ENCODE assay signal across 19 cellular contexts in genomic region chr12:106027286-106027685, GRCh38.
DNase-seq lines count a peak whose midpoint lies in the region; ATAC-seq and TF ChIP-seq lines count a peak whose summit lies in the region.
"Had no signal": no experiment of that assay in that cellular context is flagged by ENCODE, and none has a peak within 500 bp of the region (broad histone marks: within the 10 kb centered on the region; RNA-seq: fewer than 3 reads in every experiment).

No MANE protein-coding gene starts in this region.

- H3K4me2 ChIP-seq in mesenchymal stem cell (ENCODE audit: low read length, poor library complexity, severe bottlenecking) (no peak overlapping the region), trophoblast cell (ENCODE audit: low read length) (no peak overlapping the region)
- H3K4me2 ChIP-seq: A549; BLaER1 treated with 17β-estradiol and CSF1 and Interleukin-3, amounts not matched to agents 10 nM and 100 nM had no signal

- H3K14ac ChIP-seq in mesenchymal stem cell (ENCODE audit: low read length in 2 of 2) (no peak overlapping the region), trophoblast cell (ENCODE audit: low read length) (peak overlapping the region; percentile 75)

- H3K9me3 Mint-ChIP-seq in activated CD4-positive, alpha-beta T cell treated with anti-CD3 and anti-CD28 coated beads, Interleukin-2, amount 10 ng/mL, durations not matched to agents 7 days and 5 days, result no peaks in the 10 kb centered on the region
- H3K9me3 Mint-ChIP-seq: CD4-positive, alpha-beta T cell; CD8-positive, alpha-beta T cell had no signal

- H3K27ac ChIP-seq in HEK293 (ENCODE audit: extremely low read depth, low read depth, low read length), result no peak overlapping the region
- peak overlapping the region; percentile 95 for H3K27ac ChIP-seq in Panc1 (ENCODE audit: low read length)
- no peak overlapping the region for H3K27ac ChIP-seq in mesenchymal stem cell (ENCODE audit: low read length, poor library complexity, severe bottlenecking)
- peak overlapping the region; percentile 88 for H3K27ac ChIP-seq in trophoblast cell (ENCODE audit: low read depth, low read length)
- H3K27ac ChIP-seq: 22Rv1; BLaER1 treated with 17β-estradiol and CSF1 and Interleukin-3, amounts not matched to agents 10 nM and 100 nM; C4-2B had no signal

- H3K4me3 ChIP-seq in HEK293 (ENCODE audit: low read depth, low read length), result no peak overlapping the region
- H3K4me3 ChIP-seq in Panc1 (ENCODE audit: low read depth in 2 of 2, low read length in 2 of 2), result no peak overlapping the region
- H3K4me3 ChIP-seq in mesenchymal stem cell (ENCODE audit: insufficient read depth in 1 of 2, low read depth in 1 of 2, low read length in 2 of 2), result no peak overlapping the region
- no peak overlapping the region for H3K4me3 ChIP-seq in trophoblast cell (ENCODE audit: low read depth, low read length)
- H3K4me3 ChIP-seq: A549; BLaER1 treated with 17β-estradiol and CSF1 and Interleukin-3, amounts not matched to agents 10 nM and 100 nM had no signal

- H4K91ac ChIP-seq in mesenchymal stem cell (ENCODE audit: low read length) (no peak overlapping the region), trophoblast cell (ENCODE audit: low read depth, low read length) (peak overlapping the region; percentile 92)

- H3K4me1 ChIP-seq in HEK293 (ENCODE audit: control insufficient read depth, insufficient read depth, low read length) (peaks cover 10% of the 10 kb centered on the region), Panc1 (ENCODE audit: control insufficient read depth, insufficient read depth, low read length) (peaks cover 35% of the 10 kb centered on the region), mesenchymal stem cell (ENCODE audit: control insufficient read depth, insufficient read depth, low read depth, low read length) (peaks cover 9% of the 10 kb centered on the region), trophoblast cell (ENCODE audit: control insufficient read depth in 1 of 2, insufficient read depth in 2 of 2, low read length in 2 of 2) (peaks cover 17 to 24% of the 10 kb centered on the region in 2 experiments)

- H2BK12ac ChIP-seq in mesenchymal stem cell (ENCODE audit: low read length in 2 of 2), result peak overlapping the region; percentile 4 to 57
- peak overlapping the region; percentile 91 for H2BK12ac ChIP-seq in trophoblast cell (ENCODE audit: low read length)

- no TSS peak for BruUV-seq in Panc1 (replicated peaks; lab: Mats Ljungman, UMichigan)

- no peak overlapping the region for H2AFZ ChIP-seq in mesenchymal stem cell (ENCODE audit: low read depth, low read length)
- no peak overlapping the region for H2AFZ ChIP-seq in trophoblast cell (ENCODE audit: insufficient read depth, low read length, poor library complexity)

- H3K9ac ChIP-seq in mesenchymal stem cell (ENCODE audit: low read length), result no peak overlapping the region
- H3K9ac ChIP-seq in trophoblast cell (ENCODE audit: low read length), result no peak overlapping the region
- H3K9ac ChIP-seq: BLaER1 treated with 17β-estradiol and CSF1 and Interleukin-3, amounts not matched to agents 10 nM and 100 nM had no signal

- WGBS in mesenchymal stem cell, result 68% methylated on average over 5 of the region's 5 CpGs
- WGBS in trophoblast cell (ENCODE audit: extremely low coverage, insufficient coverage, insufficient read length), result no CpG with 5 or more reads among the region's 5 CpGs

- H3K79me2 ChIP-seq in trophoblast cell (ENCODE audit: control insufficient read depth, insufficient read depth, low read length, poor library complexity), result peaks cover 4% of the 10 kb centered on the region

- H2BK15ac ChIP-seq in mesenchymal stem cell (ENCODE audit: low read depth, poor library complexity, severe bottlenecking), result no peak overlapping the region

- ATAC-seq in Panc1, result no peak
- ATAC-seq: A549; CD8-positive, alpha-beta T cell had no signal

- TF ChIP-seq CTCF in HEK293 (tag by site-specific recombination; IDR thresholded peaks at IDR 0.05), result no peak
- no peak for TF ChIP-seq CTCF in Panc1 (IDR thresholded peaks at IDR 0.05)

- H3K4me3 Mint-ChIP-seq in activated CD4-positive, alpha-beta T cell treated with anti-CD3 and anti-CD28 coated beads, Interleukin-2, amount 10 ng/mL, durations not matched to agents 7 days and 5 days, result no peak overlapping the region
- H3K4me3 Mint-ChIP-seq: B cell; CD4-positive, alpha-beta T cell; CD8-positive, alpha-beta T cell had no signal

- CTCF ChIA-PET in HEK293 (lab: Yijun Ruan, JAX) (interaction anchor here (0.6 to 2.0 kb wide), 2 partner anchors 109 to 373 kb away, joined by 4 to 7 read pairs; no protein-coding TSS in a partner anchor), Panc1 (lab: Charles Lee) (no interaction called here)
- CTCF ChIA-PET in activated CD4-positive, alpha-beta T cell treated with anti-CD3 and anti-CD28 coated beads, Interleukin-2, amount 10 ng/mL, durations not matched to agents 7 days and 5 days (lab: Charles Lee), result no interaction called here

- H3K36me3 ChIP-seq in HEK293 (ENCODE audit: control insufficient read depth in 2 of 2, insufficient read depth in 1 of 2, low read length in 2 of 2) (no peaks in the 10 kb centered on the region), Panc1 (ENCODE audit: control insufficient read depth, insufficient read depth, low read length) (no peaks in the 10 kb centered on the region), mesenchymal stem cell (ENCODE audit: control insufficient read depth in 1 of 2, insufficient read depth in 2 of 2, low read depth in 1 of 2, low read length in 2 of 2) (no peaks in the 10 kb centered on the region), trophoblast cell (ENCODE audit: control insufficient read depth in 1 of 2, insufficient read depth in 2 of 2, low read length in 2 of 2) (no peaks in the 10 kb centered on the region)
- H3K36me3 ChIP-seq: BLaER1 treated with 17β-estradiol and CSF1 and Interleukin-3, amounts not matched to agents 10 nM and 100 nM had no signal

- POLR2A ChIA-PET in HEK293 (lab: Yijun Ruan, JAX) (no interaction called here), Panc1 (lab: Charles Lee) (no interaction called here)
- POLR2A ChIA-PET in activated CD4-positive, alpha-beta T cell treated with anti-CD3 and anti-CD28 coated beads, Interleukin-2, amount 10 ng/mL, durations not matched to agents 7 days and 5 days (lab: Charles Lee), result no interaction called here

- no peak overlapping the region for H2BK5ac ChIP-seq in mesenchymal stem cell (ENCODE audit: low read depth, low read length, poor library complexity, severe bottlenecking)
- H2BK5ac ChIP-seq in trophoblast cell (ENCODE audit: low read depth, low read length, poor library complexity), result peak overlapping the region; percentile 62

- H3K27me3 Mint-ChIP-seq in activated CD4-positive, alpha-beta T cell treated with anti-CD3 and anti-CD28 coated beads, Interleukin-2, amount 10 ng/mL, durations not matched to agents 7 days and 5 days, result peaks cover 6% of the 10 kb centered on the region

- H4K8ac ChIP-seq in mesenchymal stem cell (ENCODE audit: low read length), result peak overlapping the region; percentile 10
- no peak overlapping the region for H4K8ac ChIP-seq in trophoblast cell (ENCODE audit: low read depth, low read length)

- H2BK120ac ChIP-seq in mesenchymal stem cell (ENCODE audit: low read depth, low read length) (no peak overlapping the region), trophoblast cell (ENCODE audit: insufficient read depth, low read length, poor library complexity) (peak overlapping the region; percentile 88)

- in situ Hi-C loops in Panc1 (cut with HindIII; ENCODE audit: low pct_unique_long_range_greater_than_20kb, low sequenced_read_pairs), result no loop called here

- no peak overlapping the region for H3K23ac ChIP-seq in mesenchymal stem cell (ENCODE audit: low read length in 2 of 2)
- H3K23ac ChIP-seq in trophoblast cell (ENCODE audit: low read length), result no peak overlapping the region

- no peak for DNase-seq in Panc1 (ENCODE audit: low read depth, low spot score)
- DNase-seq in mesenchymal stem cell, result no peak
- DNase-seq in trophoblast cell, result no peak
- no peak for DNase-seq in NOMO-1 (lab: John Stamatoyannopoulos, UW; ENCODE audit: unreplicated experiment in 2 of 2)
- no peak for DNase-seq in posterior cingulate gyrus
- no peak for DNase-seq in activated CD4-positive, alpha-beta T cell treated with anti-CD3 and anti-CD28 coated beads, Interleukin-2, amount 10 ng/mL, durations not matched to agents 7 days and 5 days
- DNase-seq: AML-193; Caco-2; Calu3; CD4-positive, alpha-beta T cell; CD8-positive, alpha-beta T cell; DMS79 treated with DMSO at 0.1 percent for 48 hours; GF-D8 had no signal

- no peak overlapping the region for H4K12ac ChIP-seq in trophoblast cell (ENCODE audit: low read depth, low read length)

- no peaks in the 10 kb centered on the region for H3K36me3 Mint-ChIP-seq in activated CD4-positive, alpha-beta T cell treated with anti-CD3 and anti-CD28 coated beads, Interleukin-2, amount 10 ng/mL, durations not matched to agents 7 days and 5 days (ENCODE audit: low read depth)
- H3K36me3 Mint-ChIP-seq: CD8-positive, alpha-beta T cell had no signal

- H3K9me3 ChIP-seq in HEK293 (ENCODE audit: control insufficient read depth, insufficient read depth, low read depth, low read length) (no peaks in the 10 kb centered on the region), Panc1 (ENCODE audit: control insufficient read depth, insufficient read depth, low read depth, low read length) (no peaks in the 10 kb centered on the region), mesenchymal stem cell (ENCODE audit: control insufficient read depth, low read length) (no peaks in the 10 kb centered on the region), trophoblast cell (ENCODE audit: insufficient read depth, low read depth, low read length) (no peaks in the 10 kb centered on the region)
- H3K9me3 ChIP-seq: A549; BLaER1 treated with 17β-estradiol and CSF1 and Interleukin-3, amounts not matched to agents 10 nM and 100 nM; Caco-2 had no signal

- H3K18ac ChIP-seq in mesenchymal stem cell (ENCODE audit: low read depth in 1 of 2, low read length in 2 of 2) (no peak overlapping the region), trophoblast cell (ENCODE audit: low read length) (peak overlapping the region; percentile 59)

- peak overlapping the region; percentile 83 for H2AK5ac ChIP-seq in mesenchymal stem cell (ENCODE audit: low read length, severe bottlenecking)
- no peak overlapping the region for H2AK5ac ChIP-seq in trophoblast cell (ENCODE audit: low read length)

- no peak overlapping the region for H3K27ac Mint-ChIP-seq in activated CD4-positive, alpha-beta T cell treated with anti-CD3 and anti-CD28 coated beads, Interleukin-2, amount 10 ng/mL, durations not matched to agents 7 days and 5 days
- H3K27ac Mint-ChIP-seq: B cell; CD4-positive, alpha-beta T cell; CD8-positive, alpha-beta T cell had no signal

- no peaks in the 10 kb centered on the region for H3K27me3 ChIP-seq in Panc1 (ENCODE audit: control insufficient read depth, insufficient read depth, low read length)
- no peaks in the 10 kb centered on the region for H3K27me3 ChIP-seq in mesenchymal stem cell (ENCODE audit: control insufficient read depth in 1 of 2, insufficient read depth in 1 of 2, low read length in 2 of 2)
- no peaks in the 10 kb centered on the region for H3K27me3 ChIP-seq in trophoblast cell (ENCODE audit: insufficient read depth, low read length)
- H3K27me3 ChIP-seq: BLaER1 treated with 17β-estradiol and CSF1 and Interleukin-3, amounts not matched to agents 10 nM and 100 nM had no signal

- no peak overlapping the region for H3K4ac ChIP-seq in mesenchymal stem cell (ENCODE audit: low read depth in 1 of 2, low read length in 2 of 2)
- peak overlapping the region; percentile 23 for H3K4ac ChIP-seq in trophoblast cell (ENCODE audit: low read depth, low read length)

- H3K79me1 ChIP-seq in mesenchymal stem cell (replicated peaks; ENCODE audit: low read length, poor library complexity, severe bottlenecking) (no peaks in the 10 kb centered on the region), trophoblast cell (ENCODE audit: low read length) (peaks cover 39% of the 10 kb centered on the region)

- no peaks in the 10 kb centered on the region for H3K4me1 Mint-ChIP-seq in activated CD4-positive, alpha-beta T cell treated with anti-CD3 and anti-CD28 coated beads, Interleukin-2, amount 10 ng/mL, durations not matched to agents 7 days and 5 days
- H3K4me1 Mint-ChIP-seq: B cell had no signal

- intact Hi-C loops in Panc1 (cut with micrococcal nuclease; ENCODE audit: unreplicated experiment) (no loop called here), posterior cingulate gyrus (cut with DNase I) (no loop called here)

Comparison
In these comparisons a context has a peak if more than half of its experiments do, and no peak if none do; other contexts are left out.
1. H3K27ac ChIP-seq: peak in Panc1 (single experiment) and trophoblast cell (single experiment); none in HEK293 (single experiment) and mesenchymal stem cell (single experiment).